In genomic region chr17:44053130-44053872, GRCh38 we compare ENCODE assay signal across 12 cellular contexts. TPM values are rescaled to one million over a fixed set of nuclear protein-coding genes. Genes with fewer than 3 reads are reported as not detected.
A peak's percentile ranks its signal among the peaks of the same experiment; 100 is the strongest.
DNase-seq lines count a peak whose midpoint lies in the region; ATAC-seq lines count a peak whose summit lies in the region.
"Had no signal": no experiment of that assay in that cellular context is flagged by ENCODE, and none has a peak within 500 bp of the region (broad histone marks: within the 10 kb centered on the region; RNA-seq: fewer than 3 reads in every experiment).

No MANE protein-coding gene starts in this region.

- CTCF ChIA-PET in activated CD4-positive, alpha-beta memory T cell treated with anti-CD3 and anti-CD28 coated beads, Interleukin-2, amount 10 ng/mL, durations not matched to agents 7 days and 5 days (lab: Charles Lee) = no interaction called here

- peak overlapping the region; percentile 61 for H3K27ac Mint-ChIP-seq in T-helper 17 cell
- no peak overlapping the region for H3K27ac Mint-ChIP-seq in activated CD4-positive, alpha-beta memory T cell treated with anti-CD3 and anti-CD28 coated beads, Interleukin-2, amount 10 ng/mL, durations not matched to agents 7 days and 5 days
- H3K27ac Mint-ChIP-seq: activated naive CD8-positive, alpha-beta T cell treated with anti-CD3 and anti-CD28 coated beads, Interleukin-2, amount 10 ng/mL, durations not matched to agents 7 days and 5 days had no signal

- POLR2A ChIA-PET in activated CD4-positive, alpha-beta memory T cell treated with anti-CD3 and anti-CD28 coated beads, Interleukin-2, amount 10 ng/mL, durations not matched to agents 7 days and 5 days (lab: Charles Lee) = no interaction called here

- no peak overlapping the region for H3K4me3 Mint-ChIP-seq in T-helper 17 cell
- no peak overlapping the region for H3K4me3 Mint-ChIP-seq in activated CD4-positive, alpha-beta memory T cell treated with anti-CD3 and anti-CD28 coated beads, Interleukin-2, amount 10 ng/mL, durations not matched to agents 7 days and 5 days
- H3K4me3 Mint-ChIP-seq: activated naive CD8-positive, alpha-beta T cell treated with anti-CD3 and anti-CD28 coated beads, Interleukin-2, amount 10 ng/mL, durations not matched to agents 7 days and 5 days had no signal

- peaks cover 16% of the 10 kb centered on the region for H3K4me1 Mint-ChIP-seq in T-helper 17 cell
- H3K4me1 Mint-ChIP-seq in activated CD4-positive, alpha-beta memory T cell treated with anti-CD3 and anti-CD28 coated beads, Interleukin-2, amount 10 ng/mL, durations not matched to agents 7 days and 5 days = peaks cover 3% of the 10 kb centered on the region

- DNase-seq in Right ventricle myocardium superior = no peak
- no peak for DNase-seq in cardiac septum (ENCODE audit: low spot score)
- DNase-seq in T-helper 17 cell = no peak
- DNase-seq in left ventricle myocardium superior = peak; percentile 49
- no peak for DNase-seq in HT-29 (ENCODE audit: low spot score)
- no peak for DNase-seq in superior temporal gyrus (ENCODE audit: extremely low spot score)
- no peak for DNase-seq in activated CD4-positive, alpha-beta memory T cell treated with anti-CD3 and anti-CD28 coated beads, Interleukin-2, amount 10 ng/mL, durations not matched to agents 7 days and 5 days
- DNase-seq in HuH-7 (ENCODE audit: low spot score) = no peak
- DNase-seq: activated naive CD8-positive, alpha-beta T cell treated with anti-CD3 and anti-CD28 coated beads, Interleukin-2, amount 10 ng/mL, durations not matched to agents 7 days and 5 days; kidney; NCI-H226 had no signal

- no peaks in the 10 kb centered on the region for H3K9me3 Mint-ChIP-seq in activated CD4-positive, alpha-beta memory T cell treated with anti-CD3 and anti-CD28 coated beads, Interleukin-2, amount 10 ng/mL, durations not matched to agents 7 days and 5 days
- H3K9me3 Mint-ChIP-seq: activated naive CD8-positive, alpha-beta T cell treated with anti-CD3 and anti-CD28 coated beads, Interleukin-2, amount 10 ng/mL, durations not matched to agents 7 days and 5 days had no signal

- no peaks in the 10 kb centered on the region for H3K9me3 ChIP-seq in T-helper 17 cell (ENCODE audit: control insufficient read depth, low read length, poor library complexity, severe bottlenecking)
- H3K9me3 ChIP-seq: gastroesophageal sphincter had no signal

- H3K36me3 Mint-ChIP-seq in T-helper 17 cell (ENCODE audit: low read depth) = peaks cover 6% of the 10 kb centered on the region
- peaks cover 42% of the 10 kb centered on the region for H3K36me3 Mint-ChIP-seq in activated CD4-positive, alpha-beta memory T cell treated with anti-CD3 and anti-CD28 coated beads, Interleukin-2, amount 10 ng/mL, durations not matched to agents 7 days and 5 days (ENCODE audit: low read depth)

- no peaks in the 10 kb centered on the region for H3K27me3 Mint-ChIP-seq in T-helper 17 cell
- H3K27me3 Mint-ChIP-seq in activated CD4-positive, alpha-beta memory T cell treated with anti-CD3 and anti-CD28 coated beads, Interleukin-2, amount 10 ng/mL, durations not matched to agents 7 days and 5 days = no peaks in the 10 kb centered on the region
- H3K27me3 Mint-ChIP-seq: activated naive CD8-positive, alpha-beta T cell treated with anti-CD3 and anti-CD28 coated beads, Interleukin-2, amount 10 ng/mL, durations not matched to agents 7 days and 5 days had no signal

- intact Hi-C loops in Right ventricle myocardium superior (cut with DNase I) = no loop called here
- intact Hi-C loops in cardiac septum (cut with DNase I) = no loop called here
- intact Hi-C loops in left ventricle myocardium superior (cut with micrococcal nuclease) = no loop called here

- ATAC-seq in Right ventricle myocardium superior (ENCODE audit: poor library complexity) = peak; percentile 91
- no peak for ATAC-seq in T-helper 17 cell
- ATAC-seq in left ventricle myocardium superior = peak; percentile 92
- ATAC-seq: gastroesophageal sphincter had no signal

RNA-seq across cellular contexts. Expression of gene LSM12, which starts 13.2 kb away (rescaled TPM):
- total RNA-seq in Right ventricle myocardium superior (46.1 TPM), cardiac septum (39.2 TPM), T-helper 17 cell (10 to 100 TPM; 35.3 to 46.5 TPM), left ventricle myocardium superior (58.2 TPM)
- 38.9 and 50.0 TPM in 2 replicates for total RNA-seq in HT-29 (2014; rRNA removed; shearing (Covaris generic))
- total RNA-seq in activated CD4-positive, alpha-beta memory T cell treated with anti-CD3 and anti-CD28 coated beads, Interleukin-2, amount 10 ng/mL, durations not matched to agents 7 days and 5 days = 10 to 100 TPM; 61.1 to 62.8 TPM

RNA-seq across cellular contexts. Expression of gene G6PC3, which starts 17.2 kb away (rescaled TPM):
- total RNA-seq in Right ventricle myocardium superior (26.0 TPM), cardiac septum (33.6 TPM), T-helper 17 cell (10 to 100 TPM; 10.9 to 13.8 TPM), left ventricle myocardium superior (26.3 TPM)
- 64.6 and 74.2 TPM in 2 replicates for total RNA-seq in HT-29 (2014; rRNA removed; shearing (Covaris generic))
- total RNA-seq in activated CD4-positive, alpha-beta memory T cell treated with anti-CD3 and anti-CD28 coated beads, Interleukin-2, amount 10 ng/mL, durations not matched to agents 7 days and 5 days = 10 to 100 TPM; 19.3 to 19.9 TPM

RNA-seq across cellular contexts. Expression of gene TMEM101, which starts 38.5 kb away (rescaled TPM):
- total RNA-seq in Right ventricle myocardium superior (21.3 TPM), cardiac septum (12.4 TPM), T-helper 17 cell (10 to 100 TPM; 10.5 to 11.8 TPM), left ventricle myocardium superior (20.7 TPM)
- 78.2 and 83.1 TPM in 2 replicates for total RNA-seq in HT-29 (2014; rRNA removed; shearing (Covaris generic))
- total RNA-seq in activated CD4-positive, alpha-beta memory T cell treated with anti-CD3 and anti-CD28 coated beads, Interleukin-2, amount 10 ng/mL, durations not matched to agents 7 days and 5 days = 10 to 100 TPM; 32.2 to 35.5 TPM

RNA-seq across cellular contexts. Expression of gene NAGS, which starts 48.9 kb away (rescaled TPM):
- total RNA-seq in Right ventricle myocardium superior (0.54 TPM), cardiac septum (0.51 TPM), T-helper 17 cell (under 1 TPM; 0.21 to 0.42 TPM), left ventricle myocardium superior (0.57 TPM)
- total RNA-seq in HT-29 (2014; rRNA removed; shearing (Covaris generic)) = 2.7 and 4.2 TPM in 2 replicates
- 1 to 10 TPM; 1.5 TPM for total RNA-seq in activated CD4-positive, alpha-beta memory T cell treated with anti-CD3 and anti-CD28 coated beads, Interleukin-2, amount 10 ng/mL, durations not matched to agents 7 days and 5 days
